In genomic region chr11:62575837-62576236, GRCh38 we compare ENCODE assay signal across 9 cellular contexts. TPM values are rescaled to one million over a fixed set of nuclear protein-coding genes. Genes with fewer than 3 reads are reported as not detected.
DNase-seq lines count a peak whose midpoint lies in the region; ATAC-seq and TF ChIP-seq lines count a peak whose summit lies in the region.
"Had no signal": no experiment of that assay in that cellular context is flagged by ENCODE, and none has a peak within 500 bp of the region (broad histone marks: within the 10 kb centered on the region; RNA-seq: fewer than 3 reads in every experiment).

No MANE protein-coding gene starts in this region.

- 61 to 72% (median 68%) methylated on average over 14 of the region's 14 CpGs for WGBS in heart left ventricle, 4 donors

- H3K4me3 Mint-ChIP-seq in chondrocyte (ENCODE audit: unreplicated experiment) (peak overlapping the region; percentile 99), naive B cell (peak overlapping the region in 7 of 8 donors; percentile 69 to 100 (median 96))

- H3K27ac Mint-ChIP-seq in chondrocyte (ENCODE audit: unreplicated experiment) (peak overlapping the region; percentile 74), naive B cell (peak overlapping the region in 2 of 6 donors; percentile 86 to 97)

- H3K4me1 Mint-ChIP-seq in chondrocyte (ENCODE audit: low read depth) = peaks cover 47% of the 10 kb centered on the region
- peaks cover 34 to 50% (median 43%) of the 10 kb centered on the region in 3 donors for H3K4me1 Mint-ChIP-seq in naive B cell

- peak overlapping the region in 8 of 12 donors; percentile 58 to 95 (median 82) for H3K4me3 ChIP-seq in heart left ventricle
- no peak overlapping the region for H3K4me3 ChIP-seq in uterus

- H3K9me3 ChIP-seq in heart left ventricle (no peaks in the 10 kb centered on the region), uterus (no peaks in the 10 kb centered on the region)

- H3K4me1 ChIP-seq in heart left ventricle (peaks cover 7 to 57% (median 34%) of the 10 kb centered on the region in 12 donors), uterus (peaks cover 0 to 12% of the 10 kb centered on the region in 2 donors)

- TF ChIP-seq CTCF in heart left ventricle (IDR thresholded peaks at IDR 0.05) (no peak), chondrocyte (IDR thresholded peaks at IDR 0.05) (no peak), uterus (IDR thresholded peaks at IDR 0.05) (no peak)

- no peak for DNase-seq in heart left ventricle
- no peak for DNase-seq in left ventricle myocardium superior
- peak; percentile 79 for DNase-seq in chondrocyte (ENCODE audit: low spot score)
- DNase-seq in naive B cell = no peak
- DNase-seq in uterus = no peak
- DNase-seq in T-helper 9 cell = no peak
- DNase-seq in putamen (ENCODE audit: low spot score) = no peak
- DNase-seq: NCI-H345 had no signal

- ATAC-seq in heart left ventricle (no peak), left ventricle myocardium superior (no peak), naive B cell (ENCODE audit: low read depth in 2 of 2) (no peak), HG02623 (IDR thresholded peaks at IDR 0.05; ENCODE audit: unreplicated experiment) (no peak)

- H3K9me3 Mint-ChIP-seq in chondrocyte (ENCODE audit: low read depth) (no peaks in the 10 kb centered on the region), naive B cell (no peaks in the 10 kb centered on the region)

- H3K27me3 Mint-ChIP-seq in chondrocyte (ENCODE audit: low read depth) (no peaks in the 10 kb centered on the region), naive B cell (no peaks in the 10 kb centered on the region)

- peaks cover 0 to 72% (median 58%) of the 10 kb centered on the region in 9 donors for H3K36me3 ChIP-seq in heart left ventricle
- H3K36me3 ChIP-seq in uterus = no peaks in the 10 kb centered on the region

- H3K27ac ChIP-seq in heart left ventricle (peak overlapping the region in 11 of 12 donors; percentile 68 to 98 (median 94)), uterus (peak overlapping the region; percentile 95 to 99)

- intact Hi-C loops in heart left ventricle (cut with DNase I) (loop anchor here in 2 of 10 donors (2.0 kb wide), 2 partner anchors 15 to 29 kb away; partner anchors contain the start of genes AHNAK (in 1 of the 2) and TUT1 (in 1 of the 2)), left ventricle myocardium superior (cut with micrococcal nuclease) (no loop called here), uterus (cut with DNase I; ENCODE audit: low total_unique reads) (no loop called here)

- H3K36me3 Mint-ChIP-seq in chondrocyte (ENCODE audit: low read depth) = peaks cover 21% of the 10 kb centered on the region
- H3K36me3 Mint-ChIP-seq in naive B cell = peaks cover 15 to 23% of the 10 kb centered on the region in 2 donors

- TF ChIP-seq POLR2A in heart left ventricle (IDR thresholded peaks at IDR 0.05) (no peak), uterus (IDR thresholded peaks at IDR 0.05) (no peak)

- H3K27me3 ChIP-seq in heart left ventricle (no peaks in the 10 kb centered on the region), uterus (no peaks in the 10 kb centered on the region)

RNA-seq across cellular contexts. Expression of gene EEF1G, which starts 2.1 kb away (rescaled TPM):
- total RNA-seq in heart left ventricle (1,000 to 10,000 TPM in 3 of 9 donors, 100 to 1,000 TPM in 6; 799 to 1,135 (median 929) TPM), left ventricle myocardium superior (804 TPM), chondrocyte (1,000 to 1,202 TPM (median 1,017 TPM) in 3 replicates), uterus (1,000 to 10,000 TPM; 1,301 to 1,426 (median 1,363) TPM)
- polyA plus RNA-seq in heart left ventricle (1,000 to 10,000 TPM in 1 of 2 donors, 100 to 1,000 TPM in 1; 549 to 1,190 TPM), naive B cell (ENCODE audit: low read depth in 6 of 6) (1,000 to 10,000 TPM; 1,313 to 1,862 (median 1,450) TPM)

RNA-seq across cellular contexts. Expression of gene TUT1, which starts 15.5 kb away (rescaled TPM):
- total RNA-seq in heart left ventricle = 10 to 100 TPM in 7 of 9 donors, 1 to 10 TPM in 2; 6.3 to 16.3 (median 11.3) TPM
- polyA plus RNA-seq in heart left ventricle = 10 to 100 TPM in 1 of 2 donors, 1 to 10 TPM in 1; 8.5 to 12.2 TPM
- total RNA-seq in left ventricle myocardium superior = 12.3 TPM
- total RNA-seq in chondrocyte = 9.6 to 15.2 TPM (median 11.8 TPM) in 3 replicates
- 10 to 100 TPM; 12.7 to 20.8 (median 16.2) TPM for polyA plus RNA-seq in naive B cell (ENCODE audit: low read depth in 6 of 6)
- total RNA-seq in uterus = 10 to 100 TPM in 1 of 4 donors, 1 to 10 TPM in 3; 7.1 to 19.3 (median 8.6) TPM

RNA-seq across cellular contexts. Expression of gene MTA2, which starts 25.8 kb away (rescaled TPM):
- total RNA-seq in heart left ventricle (10 to 100 TPM; 24.1 to 55.3 (median 33.7) TPM), left ventricle myocardium superior (33.1 TPM), chondrocyte (81.7 to 89.3 TPM (median 83.0 TPM) in 3 replicates), uterus (100 to 1,000 TPM in 2 of 4 donors, 10 to 100 TPM in 2; 37.9 to 120 (median 78.2) TPM)
- polyA plus RNA-seq in heart left ventricle (10 to 100 TPM; 18.4 to 40.3 TPM), naive B cell (ENCODE audit: low read depth in 6 of 6) (10 to 100 TPM in 5 of 6 donors, 1 to 10 TPM in 1; 3.4 to 27.5 (median 17.8) TPM)

RNA-seq across cellular contexts. Expression of gene AHNAK, which starts 29.2 kb away (rescaled TPM):
- total RNA-seq in heart left ventricle (100 to 1,000 TPM; 251 to 861 (median 409) TPM), left ventricle myocardium superior (354 TPM), chondrocyte (476 to 526 TPM (median 514 TPM) in 3 replicates), uterus (1,000 to 10,000 TPM in 1 of 4 donors, 100 to 1,000 TPM in 3; 452 to 1,353 (median 779) TPM)
- polyA plus RNA-seq in heart left ventricle (100 to 1,000 TPM in 1 of 2 donors, 10 to 100 TPM in 1; 84.4 to 251 TPM), naive B cell (ENCODE audit: low read depth in 6 of 6) (10 to 100 TPM in 5 of 6 donors, 1 to 10 TPM in 1; 2.0 to 45.3 (median 15.9) TPM)

RNA-seq across cellular contexts. Expression of gene EML3, which starts 36.7 kb away (rescaled TPM):
- total RNA-seq in heart left ventricle (10 to 100 TPM in 8 of 9 donors, 1 to 10 TPM in 1; 8.8 to 40.9 (median 16.2) TPM), left ventricle myocardium superior (12.9 TPM), chondrocyte (55.2 to 76.6 TPM (median 58.9 TPM) in 3 replicates), uterus (100 to 1,000 TPM in 1 of 4 donors, 10 to 100 TPM in 3; 17.9 to 126 (median 36.8) TPM)
- polyA plus RNA-seq in heart left ventricle (10 to 100 TPM; 14.7 to 15.3 TPM), naive B cell (ENCODE audit: low read depth in 6 of 6) (10 to 100 TPM in 5 of 6 donors, 1 to 10 TPM in 1; 9.7 to 15.5 (median 12.5) TPM)

Comparison
In these comparisons a context has a peak if more than half of its experiments do, and no peak if none do; other contexts are left out.
1. H3K4me3 ChIP-seq: peak in heart left ventricle (8 of 12); none in uterus (0 of 2).